8 cellular contexts compared by ENCODE assay signal in genomic region chr15:63752075-63752684, GRCh38.
DNase-seq lines count a peak whose midpoint lies in the region; ATAC-seq, FAIRE-seq and TF ChIP-seq lines count a peak whose summit lies in the region.

No MANE protein-coding gene starts in this region.

- TF ChIP-seq CTCF in BE2C (IDR thresholded peaks at IDR 0.05; ENCODE audit: low read depth, low read length) = peak; percentile 88
- peak; percentile 84 for TF ChIP-seq CTCF in fibroblast of pulmonary artery (IDR thresholded peaks at IDR 0.05; ENCODE audit: low read length, missing control alignments)
- TF ChIP-seq CTCF in neural progenitor cell (IDR thresholded peaks at IDR 0.05) = peak; percentile 81

- H3K18ac ChIP-seq in neuronal stem cell (ENCODE audit: low read length) = no peak overlapping the region

- no peak overlapping the region for H2BK15ac ChIP-seq in neuronal stem cell (ENCODE audit: low read length)

- H3K4me3 ChIP-seq in BE2C (ENCODE audit: low read depth, low read length) = no peak overlapping the region
- H3K4me3 ChIP-seq in fibroblast of pulmonary artery (replicated peaks; ENCODE audit: low read depth, low read length) = no peak overlapping the region
- no peak overlapping the region for H3K4me3 ChIP-seq in neural progenitor cell
- no peak overlapping the region for H3K4me3 ChIP-seq in neuronal stem cell (ENCODE audit: low read length in 2 of 2)

- H3K14ac ChIP-seq in neuronal stem cell (ENCODE audit: low read length) = no peak overlapping the region

- no peak overlapping the region for H3K4me3 Mint-ChIP-seq in activated CD4-positive, alpha-beta T cell treated with anti-CD3 and anti-CD28 coated beads, Interleukin-2, amount 10 ng/mL, durations not matched to agents 7 days and 5 days
- H3K4me3 Mint-ChIP-seq in neural progenitor cell = no peak overlapping the region

- H2BK120ac ChIP-seq in neuronal stem cell (ENCODE audit: low read depth, low read length) = no peak overlapping the region

- no peak overlapping the region for H2BK12ac ChIP-seq in neuronal stem cell (ENCODE audit: low read length)

- POLR2A ChIA-PET in activated CD4-positive, alpha-beta T cell treated with anti-CD3 and anti-CD28 coated beads, Interleukin-2, amount 10 ng/mL, durations not matched to agents 7 days and 5 days (lab: Charles Lee) = interaction anchor here (0.5 kb wide), 1 partner anchor 249 kb away, joined by 3 read pairs; no protein-coding TSS in a partner anchor

- TF ChIP-seq POLR2A in GM12892 (IDR thresholded peaks at IDR 0.05; ENCODE audit: low read depth, low read length) = no peak

- H3K36me3 ChIP-seq in BE2C (peaks cover 14% of the 10 kb centered on the region), neural progenitor cell (peaks cover 6% of the 10 kb centered on the region), neuronal stem cell (replicated peaks in 1 of 2; ENCODE audit: control insufficient read depth in 2 of 2, insufficient read depth in 2 of 2, low read length in 2 of 2) (peaks cover 0 to 74% of the 10 kb centered on the region in 2 donors)

- peaks cover 6% of the 10 kb centered on the region for H3K4me1 Mint-ChIP-seq in activated CD4-positive, alpha-beta T cell treated with anti-CD3 and anti-CD28 coated beads, Interleukin-2, amount 10 ng/mL, durations not matched to agents 7 days and 5 days
- no peaks in the 10 kb centered on the region for H3K4me1 Mint-ChIP-seq in neural progenitor cell

- H3K79me1 ChIP-seq in neuronal stem cell (ENCODE audit: low read depth, low read length) = peaks cover 1% of the 10 kb centered on the region

- H3F3A ChIP-seq in neural progenitor cell (ENCODE audit: low read depth) = peaks cover 13% of the 10 kb centered on the region

- peaks cover 30% of the 10 kb centered on the region for H3K36me3 Mint-ChIP-seq in activated CD4-positive, alpha-beta T cell treated with anti-CD3 and anti-CD28 coated beads, Interleukin-2, amount 10 ng/mL, durations not matched to agents 7 days and 5 days (ENCODE audit: low read depth)
- H3K36me3 Mint-ChIP-seq in neural progenitor cell = peaks cover 10% of the 10 kb centered on the region

- no peak overlapping the region for H3K27ac Mint-ChIP-seq in activated CD4-positive, alpha-beta T cell treated with anti-CD3 and anti-CD28 coated beads, Interleukin-2, amount 10 ng/mL, durations not matched to agents 7 days and 5 days
- H3K27ac Mint-ChIP-seq in neural progenitor cell = no peak overlapping the region

- H3K9ac ChIP-seq in neural progenitor cell (no peak overlapping the region), neuronal stem cell (ENCODE audit: low read depth, low read length, poor library complexity) (no peak overlapping the region)

- CTCF ChIA-PET in activated CD4-positive, alpha-beta T cell treated with anti-CD3 and anti-CD28 coated beads, Interleukin-2, amount 10 ng/mL, durations not matched to agents 7 days and 5 days (lab: Charles Lee) = interaction anchor here (0.5 to 2.1 kb wide), 27 partner anchors 9 to 590 kb away, joined by 3 to 14 read pairs (median 4); partner anchors contain the start of genes DAPK2 and FBXL22

- H4K91ac ChIP-seq in neuronal stem cell (ENCODE audit: low read depth, low read length, poor library complexity) = no peak overlapping the region

- no peaks in the 10 kb centered on the region for H3K27me3 Mint-ChIP-seq in activated CD4-positive, alpha-beta T cell treated with anti-CD3 and anti-CD28 coated beads, Interleukin-2, amount 10 ng/mL, durations not matched to agents 7 days and 5 days
- no peaks in the 10 kb centered on the region for H3K27me3 Mint-ChIP-seq in neural progenitor cell (ENCODE audit: insufficient read depth, low read depth)

- WGBS in neuronal stem cell (ENCODE audit: extremely low coverage in 2 of 2, insufficient read length in 2 of 2, insufficient replicate concordance in 1 of 2), 2 donors = no CpG with 5 or more reads among the region's 4 CpGs

- H2AK5ac ChIP-seq in neuronal stem cell (ENCODE audit: low read depth, low read length) = no peak overlapping the region

- peak; percentile 63 for DNase-seq in BE2C
- DNase-seq in GM12892 (ENCODE audit: insufficient read length) = no peak
- DNase-seq in NCI-H2196 (lab: John Stamatoyannopoulos, UW; ENCODE audit: unreplicated experiment) = peak; percentile 47
- peak; percentile 72 for DNase-seq in activated CD4-positive, alpha-beta T cell treated with anti-CD3 and anti-CD28 coated beads, Interleukin-2, amount 10 ng/mL, durations not matched to agents 7 days and 5 days
- peak; percentile 77 for DNase-seq in fibroblast of pulmonary artery (ENCODE audit: low read depth)
- peak; percentile 72 for DNase-seq in neural progenitor cell (ENCODE audit: low spot score)
- DNase-seq in neuronal stem cell (ENCODE audit: low spot score) = no peak

- H3K23ac ChIP-seq in neuronal stem cell (ENCODE audit: low read depth, low read length, poor library complexity) = no peak overlapping the region

- H4K8ac ChIP-seq in neuronal stem cell (ENCODE audit: low read depth, low read length) = no peak overlapping the region

- H2AFZ ChIP-seq in neural progenitor cell (replicated peaks) (no peak overlapping the region), neuronal stem cell (ENCODE audit: low read length) (no peak overlapping the region)

- no peaks in the 10 kb centered on the region for H3K9me3 ChIP-seq in BE2C
- H3K9me3 ChIP-seq in neural progenitor cell (ENCODE audit: low read depth) = no peaks in the 10 kb centered on the region
- H3K9me3 ChIP-seq in neuronal stem cell (replicated peaks in 1 of 2; ENCODE audit: control insufficient read depth in 2 of 2, insufficient read depth in 1 of 2, low read depth in 1 of 2, low read length in 2 of 2) = no peaks in the 10 kb centered on the region

- no peak for ATAC-seq in HG02870 (IDR thresholded peaks at IDR 0.05; ENCODE audit: unreplicated experiment)

- H3K4ac ChIP-seq in neuronal stem cell (ENCODE audit: low read length) = no peak overlapping the region

- no peak overlapping the region for H2BK5ac ChIP-seq in neuronal stem cell (ENCODE audit: low read length)

- H3K27me3 ChIP-seq in BE2C (no peaks in the 10 kb centered on the region), neural progenitor cell (no peaks in the 10 kb centered on the region), neuronal stem cell (ENCODE audit: control insufficient read depth in 3 of 3, insufficient read depth in 3 of 3, low read depth in 1 of 3, low read length in 3 of 3) (no peaks in the 10 kb centered on the region)

- H3K9me3 Mint-ChIP-seq in activated CD4-positive, alpha-beta T cell treated with anti-CD3 and anti-CD28 coated beads, Interleukin-2, amount 10 ng/mL, durations not matched to agents 7 days and 5 days = peaks cover 3% of the 10 kb centered on the region
- no peaks in the 10 kb centered on the region for H3K9me3 Mint-ChIP-seq in neural progenitor cell

- peak; percentile 40 for FAIRE-seq in GM12892 (lab: Jason Lieb, UNC)

- H3K27ac ChIP-seq in neural progenitor cell (peak overlapping the region; percentile 18), neuronal stem cell (replicated peaks; ENCODE audit: low read length) (no peak overlapping the region)

- H3K79me2 ChIP-seq in neural progenitor cell (ENCODE audit: low read depth) = no peaks in the 10 kb centered on the region

- H3K4me1 ChIP-seq in BE2C (peaks cover 6% of the 10 kb centered on the region), neural progenitor cell (no peaks in the 10 kb centered on the region), neuronal stem cell (ENCODE audit: control insufficient read depth in 2 of 2, insufficient read depth in 1 of 2, low read depth in 1 of 2, low read length in 2 of 2) (no peaks in the 10 kb centered on the region)

- H4K20me1 ChIP-seq in neural progenitor cell (ENCODE audit: low read depth) = no peaks in the 10 kb centered on the region

- H3K4me2 ChIP-seq in neural progenitor cell = no peak overlapping the region
- H3K4me2 ChIP-seq in neuronal stem cell (ENCODE audit: insufficient read depth, low read length, poor library complexity, severe bottlenecking) = no peak overlapping the region

Comparison
In these comparisons a context has a peak if more than half of its experiments do, and no peak if none do; other contexts are left out.
1. DNase-seq: peak in BE2C (single experiment), NCI-H2196 (single experiment), activated CD4-positive, alpha-beta T cell treated with anti-CD3 and anti-CD28 coated beads, Interleukin-2, amount 10 ng/mL, durations not matched to agents 7 days and 5 days (single experiment), fibroblast of pulmonary artery (single experiment) and neural progenitor cell (single experiment); none in GM12892 (single experiment) and neuronal stem cell (single experiment).
2. Peak in every context shown above with its lines, with median percentiles within 50 percentile points of each other: CTCF ChIP-seq.